In genomic region chr4:185205697-185206342, GRCh38 we compare ENCODE assay signal across 1 cellular context.
TF ChIP-seq lines count a peak whose summit lies in the region.

No MANE protein-coding gene starts in this region.

TF ChIP-seq in endothelial cell of umbilical vein, 7 proteins besides CTCF, POLR2A, EP300 and RAD21 (continued from another document):
- TF ChIP-seq GATA2 (IDR thresholded peaks at IDR 0.05; ENCODE audit: insufficient read depth, insufficient read length, low read depth, low read length) (no peak), MYC (IDR thresholded peaks at IDR 0.05; ENCODE audit: low read depth, low read length) (no peak), JUN (IDR thresholded peaks at IDR 0.05; ENCODE audit: borderline replicate concordance, insufficient read depth, insufficient read length, low read depth) (no peak), FOS (IDR thresholded peaks at IDR 0.05; ENCODE audit: borderline replicate concordance, insufficient read depth, low read length) (no peak)
